8 cellular contexts compared by ENCODE assay signal in genomic region chr3:141050913-141051632, GRCh38. TPM values are rescaled to one million over a fixed set of nuclear protein-coding genes. Genes with fewer than 3 reads are reported as not detected.
DNase-seq lines count a peak whose midpoint lies in the region; ATAC-seq, FAIRE-seq and TF ChIP-seq lines count a peak whose summit lies in the region.

TSS of gene SPSB4 (plus strand) at chr3:141051347. CDS start at chr3:141066105, 14,758 bp downstream.

- H3K23ac ChIP-seq in H1 (ENCODE audit: insufficient read length), result no peak within 1 kb of the TSS

- peak in 1 of 2 experiments; percentile 56; a peak in 2 of 3 replicates for TF ChIP-seq POLR2A in H1 (IDR thresholded peaks at IDR 0.05; ENCODE audit: control extremely low read depth in 1 of 2, low read depth in 2 of 2, low read length in 2 of 2)
- no peak for TF ChIP-seq POLR2A in GM18505 (IDR thresholded peaks at IDR 0.05; ENCODE audit: borderline replicate concordance, extremely low read depth, insufficient read depth, insufficient read length)

- H3K36me3 ChIP-seq in SK-N-MC (ENCODE audit: insufficient read depth, low read length), result no peaks in the 10 kb centered on the region
- H3K36me3 ChIP-seq in H1 (ENCODE audit: control insufficient read depth in 2 of 4, insufficient read depth in 4 of 4, low read length in 3 of 4), result no peaks in the 10 kb centered on the region
- no peaks in the 10 kb centered on the region for H3K36me3 ChIP-seq in muscle layer of colon (ENCODE audit: insufficient read depth, low read length)
- no peaks in the 10 kb centered on the region for H3K36me3 ChIP-seq in aorta (ENCODE audit: control insufficient read depth in 1 of 2, insufficient read depth in 2 of 2, low read length in 1 of 2)

- peak within 1 kb of the TSS; percentile 83; the same call in 1 of the 2 replicates for H2BK5ac ChIP-seq in H1 (ENCODE audit: low read depth, low read length)

- POLR2A ChIA-PET in H1 (lab: Charles Lee; ENCODE audit: partially characterized antibody), result interaction anchor here (0.6 to 2.5 kb wide), 10 partner anchors 9 to 55 kb away, joined by 3 to 22 read pairs (median 4); no protein-coding TSS in a partner anchor

- H3K79me2 ChIP-seq in H1 (ENCODE audit: control insufficient read depth in 1 of 2, insufficient read depth in 2 of 2, low read length in 2 of 2), result peaks cover 0 to 22% of the 10 kb centered on the region in 2 experiments; a peak in 2 of 4 replicates

- no peak for FAIRE-seq in H1 (lab: Jason Lieb, UNC)

- H3K4me1 ChIP-seq in H1 (replicated peaks in 1 of 4; ENCODE audit: control insufficient read depth in 3 of 4, insufficient read depth in 4 of 4, low read length in 3 of 4), result peaks cover 0 to 15% (median 5%) of the 10 kb centered on the region in 4 experiments; a peak in 5 of 7 replicates
- H3K4me1 ChIP-seq in muscle layer of colon (ENCODE audit: insufficient read depth, low read length), result peaks cover 8% of the 10 kb centered on the region
- no peaks in the 10 kb centered on the region for H3K4me1 ChIP-seq in aorta (ENCODE audit: control insufficient read depth in 1 of 2, insufficient read depth in 2 of 2, low read length in 2 of 2)

- H2BK120ac ChIP-seq in H1 (replicated peaks; ENCODE audit: low read depth, low read length), result peak within 1 kb of the TSS; percentile 9

- H4K91ac ChIP-seq in H1 (replicated peaks; ENCODE audit: insufficient read length, low read length), result peak within 1 kb of the TSS; percentile 51

- H3K4me3 ChIP-seq in SK-N-MC, result peak within 1 kb of the TSS; percentile 71
- H3K4me3 ChIP-seq in H1 (ENCODE audit: extremely low read depth in 1 of 4, insufficient read depth in 2 of 4, low read depth in 3 of 4, low read length in 4 of 4), result peak within 1 kb of the TSS; percentile 64 to 92 (median 84)
- H3K4me3 ChIP-seq in muscle layer of colon (ENCODE audit: low read depth in 1 of 2, low read length in 2 of 2), result peak within 1 kb of the TSS; percentile 58 to 68
- peak within 1 kb of the TSS; percentile 49 to 74 for H3K4me3 ChIP-seq in aorta (ENCODE audit: low read length in 2 of 2)

- H3K56ac ChIP-seq in H1 (replicated peaks; ENCODE audit: insufficient read length, low read depth, low read length), result peak within 1 kb of the TSS; percentile 1

- H3K23me2 ChIP-seq in H1 (ENCODE audit: low read depth, low read length), result peaks cover 14% of the 10 kb centered on the region

- H2BK12ac ChIP-seq in H1 (ENCODE audit: low read depth, low read length), result peak within 1 kb of the TSS; percentile 75; the same call in 1 of the 2 replicates

- peak within 1 kb of the TSS; percentile 63; the same call in 1 of the 2 replicates for H4K8ac ChIP-seq in H1 (ENCODE audit: extremely low read depth, insufficient read depth, low read length)

- no peak within 1 kb of the TSS for H2AK5ac ChIP-seq in H1 (ENCODE audit: low read depth, low read length)

- no peak within 1 kb of the TSS for H3K14ac ChIP-seq in H1 (ENCODE audit: insufficient read length)

- intact Hi-C loops in aorta (cut with DNase I), result loop anchor here (5.0 kb wide), 2 partner anchors 41 to 56 kb away; no protein-coding TSS in a partner anchor

- H3K9me3 ChIP-seq in SK-N-MC (ENCODE audit: low read depth, low read length), result no peaks in the 10 kb centered on the region
- no peaks in the 10 kb centered on the region for H3K9me3 ChIP-seq in H1 (ENCODE audit: insufficient read depth in 2 of 2, low read depth in 1 of 2, low read length in 1 of 2)
- no peaks in the 10 kb centered on the region for H3K9me3 ChIP-seq in muscle layer of colon (ENCODE audit: low read length)
- H3K9me3 ChIP-seq in aorta (ENCODE audit: control insufficient read depth, low read length), result no peaks in the 10 kb centered on the region

- peak; percentile 95 for DNase-seq in D341Med (ENCODE audit: low spot score)
- DNase-seq in SK-N-MC (ENCODE audit: low read depth, low spot score), result no peak
- peak; percentile 63 to 90 for DNase-seq in H1 (ENCODE audit: low read depth in 1 of 2, low spot score in 2 of 2)
- peak; percentile 62 to 91 for DNase-seq in aorta

- no peaks in the 10 kb centered on the region; the same call in 1 of the 2 replicates for H3K79me1 ChIP-seq in H1 (ENCODE audit: low read depth, low read length)

- WGBS in H1 (ENCODE audit: extremely low coverage in 1 of 2, insufficient coverage in 1 of 2, insufficient read length in 1 of 2, insufficient replicate concordance in 2 of 2, low coverage in 1 of 2, low lambda C conversion rate in 2 of 2, missing lambda C conversion rate in 1 of 2), 2 experiments, result 1% methylated on average over 45 of the region's 80 CpGs; no CpG with 5 or more reads in 1 of the 2 experiments
- 0% methylated on average over 57 to 80 of the region's 80 CpGs for WGBS in aorta, 2 donors

- H3K9ac ChIP-seq in SK-N-MC (ENCODE audit: insufficient read length) (no peak within 1 kb of the TSS), H1 (replicated peaks in 1 of 4; ENCODE audit: extremely low read depth in 1 of 4, low read depth in 3 of 4, low read length in 3 of 4) (peak within 1 kb of the TSS; percentile 46 to 78 (median 59)), muscle layer of colon (ENCODE audit: low read length) (no peak within 1 kb of the TSS)

- peak within 1 kb of the TSS; percentile 92; the same call in 1 of the 2 replicates for H2BK15ac ChIP-seq in H1 (ENCODE audit: low read length)

- H3K27me3 ChIP-seq in H1 (replicated peaks in 1 of 4; ENCODE audit: control insufficient read depth in 3 of 4, extremely low read depth in 1 of 4, insufficient read depth in 3 of 4, low read length in 3 of 4) (peaks cover 0 to 36% (median 12%) of the 10 kb centered on the region in 4 experiments; a peak in 5 of 7 replicates), muscle layer of colon (ENCODE audit: control insufficient read depth in 1 of 2, insufficient read depth in 2 of 2, low read length in 2 of 2) (peaks cover 7 to 28% of the 10 kb centered on the region in 2 donors), aorta (ENCODE audit: control insufficient read depth in 1 of 2, insufficient read depth in 2 of 2, low read length in 1 of 2) (no peaks in the 10 kb centered on the region)

- TF ChIP-seq EP300 in Ishikawa (IDR thresholded peaks at IDR 0.05; ENCODE audit: borderline replicate concordance) (no peak), H1 (IDR thresholded peaks at IDR 0.05; ENCODE audit: borderline replicate concordance in 1 of 2, low read depth in 2 of 2, low read length in 2 of 2) (no peak)

- 0 out of 2 replicates have a peak within 1 kb of the TSS, but pooled peaks have one; percentile 67 for H2BK20ac ChIP-seq in H1 (ENCODE audit: low read length)

- H3K4ac ChIP-seq in H1 (replicated peaks; ENCODE audit: insufficient read length, low read depth, low read length), result no peak within 1 kb of the TSS

- ATAC-seq in aorta (ENCODE audit: low FRiP score), result peak; percentile 85
- no peak for ATAC-seq in HG03097 (IDR thresholded peaks at IDR 0.05; ENCODE audit: low FRiP score, unreplicated experiment)
- no peak for ATAC-seq in GM18505 (IDR thresholded peaks at IDR 0.05; ENCODE audit: unreplicated experiment)

- TF ChIP-seq RAD21 in Ishikawa (IDR thresholded peaks at IDR 0.05; ENCODE audit: low read depth) (peak; percentile 7; the same call in 1 of the 2 replicates), H1 (IDR thresholded peaks at IDR 0.05 in 1 of 2, conservative IDR thresholded peaks at IDR 0.05 in 1 of 2; ENCODE audit: low read depth in 2 of 2, low read length in 2 of 2) (peak; percentile 37 to 73; a peak in 3 of 4 replicates)

- TF ChIP-seq CTCF in H1 (IDR thresholded peaks at IDR 0.05; ENCODE audit: control extremely low read depth in 1 of 3, insufficient read depth in 1 of 3, low read depth in 1 of 3, low read length in 3 of 3), result peak; percentile 38 to 69 (median 58)

- peak within 1 kb of the TSS; percentile 51 for H4K5ac ChIP-seq in H1 (ENCODE audit: insufficient read length, low read depth, low read length)

- H3K27ac ChIP-seq in SK-N-MC (no peak within 1 kb of the TSS), H1 (ENCODE audit: low read depth, low read length) (peak within 1 kb of the TSS; percentile 42; the same call in 1 of the 2 replicates), muscle layer of colon (ENCODE audit: low read depth, low read length) (no peak within 1 kb of the TSS), aorta (ENCODE audit: low read depth in 1 of 2, low read length in 2 of 2) (no peak within 1 kb of the TSS)

- H2AFZ ChIP-seq in H1 (ENCODE audit: low read length), result peak within 1 kb of the TSS; percentile 96

- peak within 1 kb of the TSS; percentile 87 to 99 for H3K4me2 ChIP-seq in H1 (ENCODE audit: insufficient read depth in 1 of 2, low read depth in 2 of 2, low read length in 2 of 2)

- CTCF ChIA-PET in H1 (lab: Charles Lee; ENCODE audit: partially characterized antibody), result interaction anchor here (0.6 to 9.3 kb wide), 22 partner anchors 9 to 203 kb away, joined by 3 to 333 read pairs (median 6); no protein-coding TSS in a partner anchor

- peak within 1 kb of the TSS; percentile 84; the same call in 1 of the 2 replicates for H3K18ac ChIP-seq in H1 (ENCODE audit: extremely low read depth, low read length)

- peaks cover 0 to 4% of the 10 kb centered on the region in 2 experiments for H4K20me1 ChIP-seq in H1 (replicated peaks in 1 of 2; ENCODE audit: control insufficient read depth in 1 of 2, insufficient read depth in 2 of 2, low read length in 2 of 2)

TF ChIP-seq in Ishikawa, 13 proteins besides CTCF, POLR2A, EP300 and RAD21 (continues in another document):
- TF ChIP-seq NFIC (IDR thresholded peaks at IDR 0.05) (no peak), CEBPB (IDR thresholded peaks at IDR 0.05) (no peak), ZBTB7A (IDR thresholded peaks at IDR 0.05; ENCODE audit: low read depth) (no peak), EGR1 (IDR thresholded peaks at IDR 0.05) (no peak)

TF ChIP-seq in H1, 55 proteins besides CTCF, POLR2A, EP300 and RAD21 (continues in another document):
- TF ChIP-seq MAFK (IDR thresholded peaks at IDR 0.05; ENCODE audit: low read depth, low read length), result no peak
- peak; percentile 32; the same call in 1 of the 2 replicates for TF ChIP-seq TBP (IDR thresholded peaks at IDR 0.05; ENCODE audit: low read depth, low read length)
- TF ChIP-seq YY1 (IDR thresholded peaks at IDR 0.05; ENCODE audit: low read depth, low read length), result peak; percentile 73
- TF ChIP-seq BRCA1 (IDR thresholded peaks at IDR 0.05; ENCODE audit: low read depth, low read length), result no peak
- peak; percentile 3 for TF ChIP-seq EZH2 (IDR thresholded peaks at IDR 0.05; ENCODE audit: low read depth, low read length, severe bottlenecking)
- no peak for TF ChIP-seq CHD1 (IDR thresholded peaks at IDR 0.05; ENCODE audit: low read depth, low read length)

RNA-seq across cellular contexts. Expression of gene SPSB4, which starts in this region (rescaled TPM):
- 17.2 and 18.1 TPM in 2 replicates for total RNA-seq in H1 (2021; fragmentation: NEBNext Ultra II Directional; extraction: Animal tissue kit (Norgen Biotek cat#: 25700))
- polyA plus RNA-seq in H1 (2011; rRNA removed), result 15.1 and 17.6 TPM in 2 replicates
- 16.5 TPM for polyA plus RNA-seq in H1 (2011; cell fraction: cytosol; rRNA removed)
- polyA plus RNA-seq in H1 (2011; cell fraction: nucleus; rRNA removed), result 15.4 TPM
- 16.7 to 20.2 TPM (median 19.5 TPM) in 4 replicates for polyA plus RNA-seq in H1 (2012, experiment 1 of 2)
- polyA plus RNA-seq in H1 (2012, experiment 2 of 2), result 30.9 TPM
- 12.7 TPM for polyA plus RNA-seq in H1 (2013, experiment 1 of 2)
- polyA plus RNA-seq in H1 (2013, experiment 2 of 2), result 13.3 TPM
- 12.9 and 17.0 TPM in 2 replicates for polyA minus RNA-seq in H1 (2011; rRNA and poly(A)+ RNA removed)
- polyA minus RNA-seq in H1 (2011; cell fraction: cytosol; rRNA and poly(A)+ RNA removed), result 8.6 TPM
- polyA minus RNA-seq in H1 (2011; cell fraction: nucleus; rRNA and poly(A)+ RNA removed), result 18.7 TPM
- 1 to 10 TPM; 1.0 to 2.0 TPM for total RNA-seq in aorta
- under 1 TPM in 1 of 2 donors, not detected in 1; 0.13 TPM for polyA plus RNA-seq in aorta

Comparison
In these comparisons a context has a peak if more than half of its experiments do, and no peak if none do; other contexts are left out.
1. RNA of gene SPSB4 (polyA plus RNA-seq): 12.7 to 30.9 TPM in H1; 0.13 TPM in aorta; every median in the first group is over 10 times any median in the second.
2. H3K9ac ChIP-seq: peak in H1 (4 of 4); none in SK-N-MC (single experiment) and muscle layer of colon (single experiment).
3. Peak in every context shown above with its lines, with median percentiles within 50 percentile points of each other: H3K4me3 ChIP-seq.